Comparison of ENCODE assay signal across 22 cellular contexts in the genomic region with DNA sequence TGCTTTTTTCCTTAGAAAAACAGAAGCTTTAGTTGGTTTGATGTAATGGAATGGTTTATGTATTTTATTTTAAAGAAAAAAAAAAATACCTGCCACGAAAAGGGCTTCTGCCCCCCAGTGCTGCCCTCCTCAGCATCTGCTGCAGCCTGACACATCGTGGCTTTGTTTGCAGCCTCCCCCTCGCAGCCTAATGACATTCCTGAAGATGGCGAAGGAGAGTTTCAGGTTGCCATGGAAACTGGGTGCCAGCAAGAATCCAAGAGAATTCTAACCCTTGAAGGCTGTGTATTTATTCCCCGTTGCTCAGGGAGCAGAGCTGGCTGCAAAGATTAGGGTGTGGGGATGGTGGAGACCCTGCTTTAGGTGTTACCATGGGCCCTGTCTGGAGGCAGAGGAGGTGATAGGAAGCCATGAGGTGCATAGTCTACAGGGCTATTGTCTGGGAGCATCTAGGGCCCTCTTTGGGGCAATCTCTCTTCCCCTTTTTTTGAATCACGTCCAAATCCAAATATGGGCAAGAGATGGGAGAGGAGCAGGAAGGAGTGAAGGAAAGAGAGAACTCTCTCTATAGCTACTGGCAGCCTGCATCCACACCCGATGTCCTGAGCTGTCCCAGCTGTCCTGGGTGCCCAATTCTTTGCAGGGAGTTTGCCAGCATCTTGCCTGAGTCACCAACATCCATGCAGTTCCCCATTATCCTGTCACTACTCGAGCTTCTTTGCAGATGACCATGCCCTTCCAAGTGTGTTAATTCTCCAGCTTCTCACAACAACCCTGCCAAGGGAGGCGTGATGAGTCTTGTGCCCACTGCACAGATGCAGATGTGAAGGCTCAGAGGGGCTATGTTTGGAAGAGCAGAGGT.
A peak's percentile ranks its signal among the peaks of the same experiment; 100 is the strongest.
DNase-seq lines count a peak whose midpoint lies in the region; ATAC-seq, FAIRE-seq and TF ChIP-seq lines count a peak whose summit lies in the region.
"Had no signal": no experiment of that assay in that cellular context is flagged by ENCODE, and none has a peak within 500 bp of the region (broad histone marks: within the 10 kb centered on the region; RNA-seq: fewer than 3 reads in every experiment).

No MANE protein-coding gene starts in this region.

- H3K56ac ChIP-seq in H1 (replicated peaks; ENCODE audit: insufficient read length, low read depth, low read length) = no peak overlapping the region

- no peaks in the 10 kb centered on the region for H3K27me3 ChIP-seq in H1 (replicated peaks in 1 of 4; ENCODE audit: control insufficient read depth in 3 of 4, extremely low read depth in 1 of 4, insufficient read depth in 3 of 4, low read length in 3 of 4)
- H3K27me3 ChIP-seq: breast epithelium, hepatocyte, left lung had no signal

- FAIRE-seq in H1 (lab: Jason Lieb, UNC) (no peak), HTR-8/SVneo (lab: Jason Lieb, UNC) (no peak)

- H3K9me3 ChIP-seq in H1 (ENCODE audit: insufficient read depth in 2 of 2, low read depth in 1 of 2, low read length in 1 of 2) = 0 out of 4 replicates have a peak, but pooled peaks cover 0 to 3% of the 10 kb centered on the region in 2 experiments
- H3K9me3 ChIP-seq: HAP-1 had no signal

- no peak overlapping the region for H2BK15ac ChIP-seq in H1 (ENCODE audit: low read length)

- DNase-seq in COR-L47 (lab: John Stamatoyannopoulos, UW) = peak; percentile 30
- DNase-seq in NCI-H2227 treated with DMSO at 0.1 percent for 48 hours (lab: John Stamatoyannopoulos, UW) = peak; percentile 18
- no peak for DNase-seq in H1 (ENCODE audit: low read depth in 1 of 2, low spot score in 2 of 2)
- peak; percentile 32 for DNase-seq in neural crest cell (ENCODE audit: low read depth, low spot score)
- no peak for DNase-seq in HTR-8/SVneo (ENCODE audit: insufficient read length, low spot score)
- no peak for DNase-seq in stimulated activated CD4-positive, alpha-beta T cell treated with anti-CD3 and anti-CD28 coated beads, Interleukin-2, amount 100 ng/mL, for 48 hours
- DNase-seq: activated naive CD4-positive, alpha-beta T cell treated with Interleukin-2 at 50 U/mL for 16 hours; CD4-positive, alpha-beta memory T cell; effector memory CD8-positive, alpha-beta T cell; left lung; NCI-H146; NCI-H446 treated with DMSO at 0.1 percent for 48 hours; psoas muscle; SIG-M5; stimulated activated CD4-positive, alpha-beta T cell treated with anti-CD3 and anti-CD28 coated beads, Interleukin-12 subunit alpha, Interleukin-12 subunit beta, amount 100 ng/mL, for 4 hours; stimulated activated naive CD4-positive, alpha-beta T cell treated with Interleukin-2 at 50 U/mL for 16 hours had no signal

- H4K5ac ChIP-seq in H1 (ENCODE audit: insufficient read length, low read depth, low read length) = no peak overlapping the region

- H3K79me2 ChIP-seq in H1 (ENCODE audit: control insufficient read depth in 1 of 2, insufficient read depth in 2 of 2, low read length in 2 of 2) = no peaks in the 10 kb centered on the region
- H3K79me2 ChIP-seq: hepatocyte had no signal

- H3K27ac Mint-ChIP-seq in neural crest cell (ENCODE audit: unreplicated experiment) = peak overlapping the region; percentile 81
- H3K27ac Mint-ChIP-seq: CD4-positive, alpha-beta memory T cell; effector memory CD8-positive, alpha-beta T cell; T-helper 1 cell treated with Interleukin-12 subunit alpha and Interleukin-12 subunit beta and Interleukin-4 antibody, amounts not matched to agents 30 μg/mL and 1 μg/mL, for 36 hours had no signal

- H2BK12ac ChIP-seq in H1 (ENCODE audit: low read depth, low read length) = no peak overlapping the region

- TF ChIP-seq RAD21 in H1 (IDR thresholded peaks at IDR 0.05 in 1 of 2, conservative IDR thresholded peaks at IDR 0.05 in 1 of 2; ENCODE audit: low read depth in 2 of 2, low read length in 2 of 2) = peak in 1 of 2 experiments; percentile 17; a peak in 1 of 4 replicates

- ATAC-seq in GM19467 (IDR thresholded peaks at IDR 0.05; ENCODE audit: unreplicated experiment) (no peak), GM21528 (IDR thresholded peaks at IDR 0.05; ENCODE audit: low FRiP score, unreplicated experiment) (no peak)
- ATAC-seq: effector memory CD8-positive, alpha-beta T cell; left lung; psoas muscle had no signal

- H3K4ac ChIP-seq in H1 (replicated peaks; ENCODE audit: insufficient read length, low read depth, low read length) = no peak overlapping the region

- no peak overlapping the region for H3K18ac ChIP-seq in H1 (ENCODE audit: extremely low read depth, low read length)

- peak in 2 of 3 experiments; percentile 15 to 18; a peak in 2 of 4 replicates for TF ChIP-seq CTCF in H1 (IDR thresholded peaks at IDR 0.05; ENCODE audit: control extremely low read depth in 1 of 3, insufficient read depth in 1 of 3, low read depth in 1 of 3, low read length in 3 of 3)
- TF ChIP-seq CTCF in neural crest cell (conservative IDR thresholded peaks at IDR 0.05) = no peak

- no peak overlapping the region for H2BK120ac ChIP-seq in H1 (replicated peaks; ENCODE audit: low read depth, low read length)

- no peaks in the 10 kb centered on the region for H3K36me3 ChIP-seq in H1 (ENCODE audit: control insufficient read depth in 2 of 4, insufficient read depth in 4 of 4, low read length in 3 of 4)
- H3K36me3 ChIP-seq: breast epithelium, HAP-1, left lung had no signal

- H3K9me3 Mint-ChIP-seq in neural crest cell = no peaks in the 10 kb centered on the region
- H3K9me3 Mint-ChIP-seq: T-helper 1 cell treated with Interleukin-12 subunit alpha and Interleukin-12 subunit beta and Interleukin-4 antibody, amounts not matched to agents 30 μg/mL and 1 μg/mL, for 36 hours had no signal

- H3K79me1 ChIP-seq in H1 (ENCODE audit: low read depth, low read length) = no peaks in the 10 kb centered on the region; the same call in 1 of the 2 replicates

- no peak for TF ChIP-seq EP300 in H1 (IDR thresholded peaks at IDR 0.05; ENCODE audit: borderline replicate concordance in 1 of 2, low read depth in 2 of 2, low read length in 2 of 2)

- no peaks in the 10 kb centered on the region for H3K27me3 Mint-ChIP-seq in neural crest cell (ENCODE audit: low read depth)

- CTCF ChIA-PET in H1 (lab: Charles Lee; ENCODE audit: partially characterized antibody) = interaction anchor here (0.7 to 1.2 kb wide), 5 partner anchors 12 to 137 kb away, joined by 3 read pairs; no protein-coding TSS in a partner anchor

- H4K8ac ChIP-seq in H1 (ENCODE audit: extremely low read depth, insufficient read depth, low read length) = no peak overlapping the region

- H2AK5ac ChIP-seq in H1 (ENCODE audit: low read depth, low read length) = no peak overlapping the region

- no peak overlapping the region for H3K4me2 ChIP-seq in H1 (ENCODE audit: insufficient read depth in 1 of 2, low read depth in 2 of 2, low read length in 2 of 2)
- H3K4me2 ChIP-seq: hepatocyte had no signal

- WGBS in H1 (ENCODE audit: extremely low coverage in 1 of 2, insufficient coverage in 1 of 2, insufficient read length in 1 of 2, insufficient replicate concordance in 2 of 2, low coverage in 1 of 2, low lambda C conversion rate in 2 of 2, missing lambda C conversion rate in 1 of 2), 2 experiments = 49% methylated on average over 9 of the region's 9 CpGs; no CpG with 5 or more reads in 1 of the 2 experiments

- H4K91ac ChIP-seq in H1 (replicated peaks; ENCODE audit: insufficient read length, low read length) = no peak overlapping the region

- H4K20me1 ChIP-seq in H1 (replicated peaks in 1 of 2; ENCODE audit: control insufficient read depth in 1 of 2, insufficient read depth in 2 of 2, low read length in 2 of 2) = no peaks in the 10 kb centered on the region

- H2BK5ac ChIP-seq in H1 (ENCODE audit: low read depth, low read length) = no peak overlapping the region

- peak overlapping the region; percentile 10 for H3K4me3 Mint-ChIP-seq in neural crest cell
- H3K4me3 Mint-ChIP-seq: CD4-positive, alpha-beta memory T cell; effector memory CD8-positive, alpha-beta T cell; T-helper 1 cell treated with Interleukin-12 subunit alpha and Interleukin-12 subunit beta and Interleukin-4 antibody, amounts not matched to agents 30 μg/mL and 1 μg/mL, for 36 hours had no signal

- H3K23me2 ChIP-seq in H1 (ENCODE audit: low read depth, low read length) = no peaks in the 10 kb centered on the region

- POLR2A ChIA-PET in H1 (lab: Charles Lee; ENCODE audit: partially characterized antibody) = no interaction called here

- H3K4me1 ChIP-seq in H1 (replicated peaks in 1 of 4; ENCODE audit: control insufficient read depth in 3 of 4, insufficient read depth in 4 of 4, low read length in 3 of 4) = peaks cover 0 to 4% (median under 1%) of the 10 kb centered on the region in 4 experiments; a peak in 2 of 7 replicates
- H3K4me1 ChIP-seq: breast epithelium, HAP-1, left lung, psoas muscle had no signal

- H3K27ac ChIP-seq in H1 (ENCODE audit: low read depth, low read length) = no peak overlapping the region
- H3K27ac ChIP-seq: breast epithelium, hepatocyte, left lung, psoas muscle had no signal

- H3K14ac ChIP-seq in H1 (ENCODE audit: insufficient read length) = no peak overlapping the region

- H3K4me3 ChIP-seq in H1 (ENCODE audit: extremely low read depth in 1 of 4, insufficient read depth in 2 of 4, low read depth in 3 of 4, low read length in 4 of 4) = no peak overlapping the region
- H3K4me3 ChIP-seq: breast epithelium, HAP-1, hepatocyte, left lung, psoas muscle had no signal

- no peak overlapping the region for H3K23ac ChIP-seq in H1 (ENCODE audit: insufficient read length)

- H3K36me3 Mint-ChIP-seq in neural crest cell (ENCODE audit: low read depth) = no peaks in the 10 kb centered on the region
- H3K36me3 Mint-ChIP-seq: CD4-positive, alpha-beta memory T cell had no signal

- H3K9ac ChIP-seq in H1 (replicated peaks in 1 of 4; ENCODE audit: extremely low read depth in 1 of 4, low read depth in 3 of 4, low read length in 3 of 4) = no peak overlapping the region

- no peak for TF ChIP-seq POLR2A in H1 (IDR thresholded peaks at IDR 0.05; ENCODE audit: control extremely low read depth in 1 of 2, low read depth in 2 of 2, low read length in 2 of 2)

- H3K4me1 Mint-ChIP-seq in neural crest cell = peaks cover 20% of the 10 kb centered on the region
- H3K4me1 Mint-ChIP-seq: CD4-positive, alpha-beta memory T cell had no signal

- no peak overlapping the region for H2BK20ac ChIP-seq in H1 (ENCODE audit: low read length)

- no peak overlapping the region for H2AFZ ChIP-seq in H1 (ENCODE audit: low read length)
- H2AFZ ChIP-seq: hepatocyte had no signal

TF ChIP-seq in H1, 55 proteins besides CTCF, POLR2A, EP300 and RAD21 (continues in another document):
- TF ChIP-seq YY1 (IDR thresholded peaks at IDR 0.05; ENCODE audit: low read depth, low read length) = 0 out of 2 replicates have a peak, but pooled peaks have one; percentile 60
- no peak for TF ChIP-seq SIRT6 (IDR thresholded peaks at IDR 0.05; ENCODE audit: low read length)
- peak; percentile 79 for TF ChIP-seq TEAD4 (IDR thresholded peaks at IDR 0.05; ENCODE audit: low read depth, low read length)
- TF ChIP-seq RBBP5 (IDR thresholded peaks at IDR 0.05; ENCODE audit: borderline replicate concordance, low read depth, low read length) = no peak
- TF ChIP-seq JUND (IDR thresholded peaks at IDR 0.05; ENCODE audit: low read length) = no peak
- no peak for TF ChIP-seq RFX5 (IDR thresholded peaks at IDR 0.05; ENCODE audit: borderline replicate concordance, low read depth, low read length)
- no peak for TF ChIP-seq CTBP2 (IDR thresholded peaks at IDR 0.05; ENCODE audit: borderline replicate concordance, insufficient read depth, insufficient read length, low read length)
- no peak for TF ChIP-seq SP4 (IDR thresholded peaks at IDR 0.05; ENCODE audit: low read length)

Comparison
In these comparisons a context has a peak if more than half of its experiments do, and no peak if none do; other contexts are left out.
1. DNase-seq: peak in COR-L47 (single experiment), NCI-H2227 treated with DMSO at 0.1 percent for 48 hours (single experiment) and neural crest cell (single experiment); none in H1 (0 of 2), HTR-8/SVneo (single experiment) and stimulated activated CD4-positive, alpha-beta T cell treated with anti-CD3 and anti-CD28 coated beads, Interleukin-2, amount 100 ng/mL, for 48 hours (0 of 2).